23 cellular contexts compared by ENCODE assay signal in genomic region chr2:33978471-33978870, GRCh38.
"Had no signal": no experiment of that assay in that cellular context is flagged by ENCODE, and none has a peak within 500 bp of the region (broad histone marks: within the 10 kb centered on the region; RNA-seq: fewer than 3 reads in every experiment).

No MANE protein-coding gene starts in this region.

- H3K4me1 ChIP-seq: esophagus muscularis mucosa, foreskin keratinocyte, gastroesophageal sphincter, heart left ventricle, lower lobe of right lung had no signal

- H3K27me3 ChIP-seq: dorsolateral prefrontal cortex, esophagus muscularis mucosa, foreskin keratinocyte, gastroesophageal sphincter, heart left ventricle, hepatocyte had no signal

- H3K4me3 Mint-ChIP-seq: immature natural killer cell, mesothelial cell of epicardium, naive B cell had no signal

- DNase-seq: dermis blood vessel endothelial cell; dorsolateral prefrontal cortex; effector CD4-positive, alpha-beta T cell; effector memory CD4-positive, alpha-beta T cell; foreskin keratinocyte; heart left ventricle; hypothalamus; immature natural killer cell; islet precursor cell; kidney; kidney glomerular epithelial cell; left colon; left ventricle myocardium superior; lower lobe of right lung; mesenchymal stem cell; mucosa of descending colon; naive B cell had no signal

- H3K27ac ChIP-seq: coronary artery, dorsolateral prefrontal cortex, esophagus muscularis mucosa, foreskin keratinocyte, gastroesophageal sphincter, heart left ventricle, hepatocyte, lower lobe of right lung had no signal

- H3K36me3 Mint-ChIP-seq: mesothelial cell of epicardium, naive B cell had no signal

- H3K36me3 ChIP-seq: esophagus muscularis mucosa, gastroesophageal sphincter, heart left ventricle, lower lobe of right lung had no signal

- H3K27me3 Mint-ChIP-seq: naive B cell had no signal

- H3K4me3 ChIP-seq: coronary artery, dorsolateral prefrontal cortex, esophagus muscularis mucosa, gastroesophageal sphincter, heart left ventricle, hepatocyte, lower lobe of right lung, mucosa of descending colon had no signal

- H3K4me2 ChIP-seq: hepatocyte had no signal

- H3K4me1 Mint-ChIP-seq: immature natural killer cell, mesothelial cell of epicardium, naive B cell had no signal

- H3K27ac Mint-ChIP-seq: immature natural killer cell, mesothelial cell of epicardium, naive B cell had no signal

- H2AFZ ChIP-seq: hepatocyte had no signal

- H3K9me3 ChIP-seq: esophagus muscularis mucosa, gastroesophageal sphincter, lower lobe of right lung had no signal

- ATAC-seq: foreskin keratinocyte, gastroesophageal sphincter, heart left ventricle, left colon, left lobe of liver, left ventricle myocardium superior, lower lobe of right lung, mucosa of descending colon had no signal

- H3K79me2 ChIP-seq: hepatocyte had no signal
